ENCODE assay signal across 10 cellular contexts in genomic region chr5:132455614-132456115, GRCh38. TPM values are rescaled to one million over a fixed set of nuclear protein-coding genes. Genes with fewer than 3 reads are reported as not detected.
A peak's percentile ranks its signal among the peaks of the same experiment; 100 is the strongest.
DNase-seq lines count a peak whose midpoint lies in the region; ATAC-seq, FAIRE-seq and TF ChIP-seq lines count a peak whose summit lies in the region.
"Had no signal": no experiment of that assay in that cellular context is flagged by ENCODE, and none has a peak within 500 bp of the region (broad histone marks: within the 10 kb centered on the region; RNA-seq: fewer than 3 reads in every experiment).

No MANE protein-coding gene starts in this region.

- peak overlapping the region; percentile 58 to 79 (median 69) for H3K4me3 Mint-ChIP-seq in CD4-positive, CD25-positive, alpha-beta regulatory T cell
- H3K4me3 Mint-ChIP-seq in HFFc6 (no peak overlapping the region), nephron progenitor cell (no peak overlapping the region)

- H3K9ac ChIP-seq in GM12878 (ENCODE audit: control insufficient read depth, insufficient read depth, low read length), result peak overlapping the region; percentile 52

- peak overlapping the region; percentile 3 for H3K4me2 ChIP-seq in GM12878 (ENCODE audit: control insufficient read depth, insufficient read depth)

- in situ Hi-C loops in GM12878 (cut with MboI), result no loop called here

- TF ChIP-seq CTCF in HFFc6 (IDR thresholded peaks at IDR 0.05), result no peak
- no peak for TF ChIP-seq CTCF in GM12878 (IDR thresholded peaks at IDR 0.05 in 2 of 3, conservative IDR thresholded peaks at IDR 0.05 in 1 of 3; ENCODE audit: control insufficient read depth in 2 of 3, extremely low read depth in 1 of 3, insufficient read depth in 1 of 3, low read depth in 3 of 3, low read length in 3 of 3)
- no peak for TF ChIP-seq CTCF in nephron progenitor cell (IDR thresholded peaks at IDR 0.05)

- peak overlapping the region; percentile 86 for H3K27ac ChIP-seq in CD4-positive, CD25-positive, alpha-beta regulatory T cell (ENCODE audit: insufficient read depth, low read length, poor library complexity, severe bottlenecking)
- peak overlapping the region; percentile 89 for H3K27ac ChIP-seq in GM12878 (ENCODE audit: control insufficient read depth, insufficient read depth)

- no peak for TF ChIP-seq RAD21 in GM12878 (IDR thresholded peaks at IDR 0.05; ENCODE audit: insufficient read depth, low read depth, low read length)

- H3K79me2 ChIP-seq in GM12878 (ENCODE audit: control insufficient read depth, insufficient read depth, low read length), result peaks cover 13% of the 10 kb centered on the region

- peaks cover 23% of the 10 kb centered on the region for H3K36me3 Mint-ChIP-seq in CD4-positive, CD25-positive, alpha-beta regulatory T cell
- H3K36me3 Mint-ChIP-seq in HFFc6 (ENCODE audit: low read depth) (peaks cover 15% of the 10 kb centered on the region; the same call in 1 of the 2 replicates), nephron progenitor cell (ENCODE audit: low read depth) (no peaks in the 10 kb centered on the region)

- no peaks in the 10 kb centered on the region for H3K27me3 Mint-ChIP-seq in CD4-positive, CD25-positive, alpha-beta regulatory T cell
- H3K27me3 Mint-ChIP-seq in HFFc6 (ENCODE audit: insufficient read depth) (no peaks in the 10 kb centered on the region; the same call in 1 of the 2 replicates), nephron progenitor cell (ENCODE audit: low read depth, poor library complexity) (peaks cover 5% of the 10 kb centered on the region)

- no peaks in the 10 kb centered on the region for H4K20me1 ChIP-seq in GM12878 (ENCODE audit: control insufficient read depth, insufficient read depth)

- WGBS in GM12878 (ENCODE audit: insufficient coverage, insufficient replicate concordance, low lambda C conversion rate, missing lambda C conversion rate), result 23% methylated on average over 5 of the region's 5 CpGs

- TF ChIP-seq EP300 in GM12878 (IDR thresholded peaks at IDR 0.05; ENCODE audit: borderline replicate concordance in 1 of 2, control insufficient read depth in 1 of 2, low read depth in 2 of 2, low read length in 2 of 2), result no peak

- H3K36me3 ChIP-seq in CD4-positive, CD25-positive, alpha-beta regulatory T cell (ENCODE audit: control insufficient read depth, insufficient read depth, low read length), result peaks cover 22% of the 10 kb centered on the region
- peaks cover 7 to 18% of the 10 kb centered on the region in 2 experiments; a peak in 3 of 4 replicates for H3K36me3 ChIP-seq in GM12878 (ENCODE audit: control insufficient read depth in 2 of 2, insufficient read depth in 2 of 2, low read length in 1 of 2)

- CTCF ChIA-PET in GM12878 (lab: Yijun Ruan, JAX), result interaction anchor here (0.9 to 7.4 kb wide), 15 partner anchors 9 to 69 kb away, joined by 3 to 89 read pairs (median 5); partner anchors contain the start of gene IRF1

- DNase-seq in CD4-positive, CD25-positive, alpha-beta regulatory T cell, result no peak
- DNase-seq in HFFc6 (no peak), GM12878 (ENCODE audit: low read depth, low spot score) (no peak), nephron progenitor cell (no peak), NCI-H510A treated with DMSO at 0.1 percent for 48 hours (lab: John Stamatoyannopoulos, UW) (no peak), posterior vena cava (ENCODE audit: low spot score) (no peak)
- DNase-seq: DMS79, NCI-H774 had no signal

- peak overlapping the region; percentile 96 to 99 (median 98) for H3K27ac Mint-ChIP-seq in CD4-positive, CD25-positive, alpha-beta regulatory T cell
- 0 out of 2 replicates have a peak overlapping the region, but pooled peaks have one; percentile 39 for H3K27ac Mint-ChIP-seq in HFFc6
- H3K27ac Mint-ChIP-seq in nephron progenitor cell, result peak overlapping the region; percentile 58

- H3K9me3 Mint-ChIP-seq in CD4-positive, CD25-positive, alpha-beta regulatory T cell, result no peaks in the 10 kb centered on the region
- no peaks in the 10 kb centered on the region for H3K9me3 Mint-ChIP-seq in HFFc6
- H3K9me3 Mint-ChIP-seq in nephron progenitor cell, result no peaks in the 10 kb centered on the region

- no peak overlapping the region; the same call in 1 of the 2 replicates for H2AFZ ChIP-seq in GM12878 (ENCODE audit: control insufficient read depth, low read depth, low read length)

- H3K27me3 ChIP-seq in CD4-positive, CD25-positive, alpha-beta regulatory T cell (ENCODE audit: control insufficient read depth, insufficient read depth, low read length), result no peaks in the 10 kb centered on the region
- no peaks in the 10 kb centered on the region for H3K27me3 ChIP-seq in GM12878 (replicated peaks in 1 of 2; ENCODE audit: control insufficient read depth in 2 of 2, insufficient read depth in 2 of 2, low read length in 1 of 2)

- H3K4me1 Mint-ChIP-seq in CD4-positive, CD25-positive, alpha-beta regulatory T cell, result peaks cover 52 to 90% (median 74%) of the 10 kb centered on the region in 4 donors
- H3K4me1 Mint-ChIP-seq in HFFc6 (ENCODE audit: low read depth) (peaks cover 65% of the 10 kb centered on the region), nephron progenitor cell (peaks cover 26% of the 10 kb centered on the region)

- SMC1A ChIA-PET in GM12878 (lab: Charles Lee; ENCODE audit: uncharacterized antibody, unreplicated experiment), result interaction anchor here (1.4 to 8.0 kb wide), 9 partner anchors 8 to 48 kb away, joined by 3 to 201 read pairs (median 35); partner anchors contain the start of gene IRF1

- no peak for ATAC-seq in CD4-positive, CD25-positive, alpha-beta regulatory T cell (ENCODE audit: low read depth in 2 of 2)
- ATAC-seq in GM12878 (0 out of 3 replicates have a peak, but pooled peaks have one; percentile 1), HG03280 (IDR thresholded peaks at IDR 0.05; ENCODE audit: unreplicated experiment) (no peak), GM21786 (IDR thresholded peaks at IDR 0.05; ENCODE audit: unreplicated experiment) (no peak)

- no TSS peak for BruUV-seq in GM12878 (replicated peaks; lab: Mats Ljungman, UMichigan)

- POLR2A ChIA-PET in GM12878 (lab: Charles Lee), result interaction anchor here (1.1 to 8.2 kb wide), 13 partner anchors 9 to 87 kb away, joined by 3 to 128 read pairs (median 23); partner anchors contain the start of genes IRF1 and SLC22A5

- no peak for TF ChIP-seq POLR2A in GM12878 (IDR thresholded peaks at IDR 0.05; ENCODE audit: low read depth, low read length)

- peak overlapping the region; percentile 81 for H3K4me3 ChIP-seq in CD4-positive, CD25-positive, alpha-beta regulatory T cell (ENCODE audit: low read depth, low read length)
- H3K4me3 ChIP-seq in GM12878, result 0 out of 2 replicates have a peak overlapping the region, but pooled peaks have one; percentile 13

- FAIRE-seq in GM12878 (lab: Jason Lieb, UNC), result no peak

- intact Hi-C loops in GM12878 (cut with micrococcal nuclease; ENCODE audit: unreplicated experiment), result loop anchor here (1.0 to 5.0 kb wide), 2 partner anchors 28 to 42 kb away; no protein-coding TSS in a partner anchor
- intact Hi-C loops in posterior vena cava (cut with DNase I), result no loop called here

- H3K4me1 ChIP-seq in CD4-positive, CD25-positive, alpha-beta regulatory T cell (ENCODE audit: control insufficient read depth, insufficient read depth, low read length, poor library complexity, severe bottlenecking), result peaks cover 75% of the 10 kb centered on the region
- H3K4me1 ChIP-seq in GM12878 (ENCODE audit: control insufficient read depth, insufficient read depth, low read length), result peaks cover 59% of the 10 kb centered on the region

- RAD21 ChIA-PET in GM12878 (lab: Charles Lee; ENCODE audit: unreplicated experiment), result interaction anchor here (1.0 to 7.9 kb wide), 10 partner anchors 11 to 186 kb away, joined by 4 to 192 read pairs (median 44); partner anchors contain the start of gene IRF1

- H3K9me3 ChIP-seq in CD4-positive, CD25-positive, alpha-beta regulatory T cell (ENCODE audit: control insufficient read depth in 2 of 2, low read length in 2 of 2), result no peaks in the 10 kb centered on the region
- H3K9me3 ChIP-seq in GM12878 (replicated peaks; ENCODE audit: control insufficient read depth, insufficient read depth, low read length), result no peaks in the 10 kb centered on the region

TF ChIP-seq in GM12878, 131 proteins besides CTCF, POLR2A, EP300 and RAD21 (continues in another document):
- TF ChIP-seq, protein P1, sequence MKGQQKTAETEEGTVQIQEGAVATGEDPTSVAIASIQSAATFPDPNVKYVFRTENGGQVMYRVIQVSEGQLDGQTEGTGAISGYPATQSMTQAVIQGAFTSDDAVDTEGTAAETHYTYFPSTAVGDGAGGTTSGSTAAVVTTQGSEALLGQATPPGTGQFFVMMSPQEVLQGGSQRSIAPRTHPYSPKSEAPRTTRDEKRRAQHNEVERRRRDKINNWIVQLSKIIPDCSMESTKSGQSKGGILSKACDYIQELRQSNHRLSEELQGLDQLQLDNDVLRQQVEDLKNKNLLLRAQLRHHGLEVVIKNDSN (IDR thresholded peaks at IDR 0.05; ENCODE audit: borderline replicate concordance, extremely low read length, insufficient read depth, low read depth, low read length), result no peak
- TF ChIP-seq SREBF1 (IDR thresholded peaks at IDR 0.05; ENCODE audit: low read length), result no peak
- TF ChIP-seq HDAC2 (IDR thresholded peaks at IDR 0.05), result no peak
- no peak for TF ChIP-seq BHLHE40 (IDR thresholded peaks at IDR 0.05; ENCODE audit: borderline replicate concordance in 1 of 2, low read depth in 2 of 2, low read length in 1 of 2)
- TF ChIP-seq RUNX3 (IDR thresholded peaks at IDR 0.05; ENCODE audit: low read length), result peak; percentile 77; the same call in 1 of the 2 replicates

RNA-seq across cellular contexts. Expression of gene IRF1, which starts 34.9 kb away (rescaled TPM):
- total RNA-seq in CD4-positive, CD25-positive, alpha-beta regulatory T cell, result 924 TPM
- polyA plus RNA-seq in CD4-positive, CD25-positive, alpha-beta regulatory T cell, result 100 to 1,000 TPM; 160 to 202 (median 190) TPM
- total RNA-seq in HFFc6 (2021; fragmentation: NEBNext Ultra II Directional; extraction: Animal tissue kit (Norgen Biotek cat#: 25700)), result 10 to 100 TPM in 5 of 6 experiments, 1 to 10 TPM in 1; 9.8 to 19.7 (median 17.3) TPM
- 216 and 219 TPM in 2 replicates for total RNA-seq in GM12878 (2013; cell fraction: nucleolus; rRNA removed)
- total RNA-seq in GM12878 (2014; rRNA removed), result 29.9 and 30.5 TPM in 2 replicates
- 41.9 and 45.3 TPM in 2 replicates for total RNA-seq in GM12878 (2014; rRNA removed; fragmentation: Illumina TruSeq; extraction: Trizol)
- 68.0 and 74.1 TPM in 2 replicates for total RNA-seq in GM12878 (2021)
- 19.0 TPM for polyA plus RNA-seq in GM12878 (2011; ENCODE audit: low read depth)
- 37.5 and 50.7 TPM in 2 replicates for polyA plus RNA-seq in GM12878 (2011; rRNA removed)
- polyA plus RNA-seq in GM12878 (2011; cell fraction: cytosol; rRNA removed), result 60.7 and 77.3 TPM in 2 replicates
- 156 and 160 TPM in 2 replicates for polyA plus RNA-seq in GM12878 (2011; cell fraction: nucleus; rRNA removed)
- polyA plus RNA-seq in GM12878 (2012), result 32.8 and 47.6 TPM in 2 replicates
- 45.9 and 48.6 TPM in 2 replicates for polyA plus RNA-seq in GM12878 (2014; fragmentation: Illumina TruSeq; extraction: Trizol)
- 10 to 100 TPM in 1 of 2 experiments, 1 to 10 TPM in 1; 6.9 to 14.0 TPM for polyA plus RNA-seq in GM12878 (2014; fragmentation: Nextera tagmentation; extraction: Ambion mirVana)
- polyA plus RNA-seq in GM12878 (2014; rRNA removed), result 55.9 and 56.1 TPM in 2 replicates
- 10 to 100 TPM; 62.1 to 65.0 TPM for polyA plus RNA-seq in GM12878 (2016; fragmentation: Nextera tagmentation; extraction: Ambion mirVana)
- 171 and 202 TPM in 2 replicates for polyA minus RNA-seq in GM12878 (2011; rRNA and poly(A)+ RNA removed)
- 47.0 and 51.0 TPM in 2 replicates for polyA minus RNA-seq in GM12878 (2011; cell fraction: cytosol; rRNA and poly(A)+ RNA removed)
- 234 and 331 TPM in 2 replicates for polyA minus RNA-seq in GM12878 (2011; cell fraction: nucleus; rRNA and poly(A)+ RNA removed)
- total RNA-seq in posterior vena cava, result 10 to 100 TPM; 18.7 to 20.5 TPM

Comparison
In these comparisons a context has a peak if more than half of its experiments do, and no peak if none do; other contexts are left out.
1. H3K27ac Mint-ChIP-seq: peak in every context shown above with its lines; median percentile 98 in CD4-positive, CD25-positive, alpha-beta regulatory T cell; 58 in nephron progenitor cell; 39 in HFFc6.
2. H3K4me3 Mint-ChIP-seq: peak in CD4-positive, CD25-positive, alpha-beta regulatory T cell (4 of 4); none in HFFc6 (single experiment) and nephron progenitor cell (single experiment).